15 cellular contexts compared by ENCODE assay signal in the genomic region with DNA sequence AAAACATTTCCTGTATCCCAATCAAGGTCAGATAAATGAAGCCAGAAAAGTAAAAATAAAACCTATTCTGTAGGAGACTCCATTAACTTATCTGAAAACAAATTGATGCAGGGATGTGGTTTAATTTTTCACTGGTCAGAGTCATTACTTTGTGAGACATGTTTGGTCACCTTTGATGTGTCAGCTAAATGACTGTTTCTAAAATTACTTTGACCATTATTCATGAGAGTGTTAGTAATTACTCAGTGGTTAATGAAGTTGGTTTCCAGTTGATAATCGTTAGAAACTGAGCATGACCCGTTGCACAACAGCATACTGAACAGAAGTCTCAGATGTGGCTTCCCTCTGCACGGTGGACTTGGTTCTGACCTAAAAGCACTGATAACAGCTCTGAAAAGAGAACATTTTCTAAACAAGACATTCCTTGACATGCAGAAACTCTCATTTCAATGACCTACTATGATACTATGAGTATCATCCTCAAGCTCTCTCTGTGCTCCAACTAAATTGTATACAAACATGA.
A peak's percentile ranks its signal among the peaks of the same experiment; 100 is the strongest.
DNase-seq lines count a peak whose midpoint lies in the region; ATAC-seq and TF ChIP-seq lines count a peak whose summit lies in the region.
"Had no signal": no experiment of that assay in that cellular context is flagged by ENCODE, and none has a peak within 500 bp of the region (broad histone marks: within the 10 kb centered on the region; RNA-seq: fewer than 3 reads in every experiment).

No MANE protein-coding gene starts in this region.

- no peak overlapping the region for H3K9ac ChIP-seq in MM.1S (ENCODE audit: low read length)

- no peak overlapping the region for H3K4me2 ChIP-seq in MM.1S (ENCODE audit: low read depth, low read length)
- H3K4me2 ChIP-seq: GM23338 had no signal

- H3K27ac ChIP-seq in MM.1S (ENCODE audit: low read length) (no peak overlapping the region), vagina (no peak overlapping the region)
- H3K27ac ChIP-seq: C4-2B had no signal

- TF ChIP-seq POLR2A in vagina (IDR thresholded peaks at IDR 0.05) = no peak

- H3K9me3 ChIP-seq in MM.1S (replicated peaks; ENCODE audit: insufficient read depth, low read length) (no peaks in the 10 kb centered on the region), vagina (no peaks in the 10 kb centered on the region)
- H3K9me3 ChIP-seq: BE2C had no signal

- ATAC-seq in HG03095 (IDR thresholded peaks at IDR 0.05; ENCODE audit: unreplicated experiment) = no peak
- no peak for ATAC-seq in SK-N-SH treated with all-trans-retinoic acid at 6 μM for 48 hours
- ATAC-seq: GM23338 had no signal

- H4K20me1 ChIP-seq in MM.1S (ENCODE audit: insufficient read depth, low read length) = no peaks in the 10 kb centered on the region

- H3K4me1 ChIP-seq in MM.1S (ENCODE audit: low read length) (0 out of 2 replicates have a peak, but pooled peaks cover 3% of the 10 kb centered on the region), vagina (no peaks in the 10 kb centered on the region)
- H3K4me1 ChIP-seq: BE2C had no signal

- no peaks in the 10 kb centered on the region for H3K36me3 ChIP-seq in MM.1S (replicated peaks; ENCODE audit: insufficient read depth, low read length)
- no peaks in the 10 kb centered on the region for H3K36me3 ChIP-seq in vagina
- H3K36me3 ChIP-seq: BE2C had no signal

- H3F3A ChIP-seq in MM.1S (ENCODE audit: insufficient read depth, low read length) = no peaks in the 10 kb centered on the region

- no peaks in the 10 kb centered on the region for H3K79me2 ChIP-seq in MM.1S (ENCODE audit: low read length)

- H3K4me3 ChIP-seq in MM.1S (ENCODE audit: low read length) = no peak overlapping the region
- no peak overlapping the region for H3K4me3 ChIP-seq in vagina
- H3K4me3 ChIP-seq: GM23338 had no signal

- no peak overlapping the region for H2AFZ ChIP-seq in MM.1S (ENCODE audit: low read length)
- H2AFZ ChIP-seq: GM23338 had no signal

- TF ChIP-seq CTCF in MM.1S (IDR thresholded peaks at IDR 0.05; ENCODE audit: low read length) = no peak
- TF ChIP-seq CTCF in vagina (IDR thresholded peaks at IDR 0.05) = no peak

- no peaks in the 10 kb centered on the region for H3K9me2 ChIP-seq in MM.1S (replicated peaks; ENCODE audit: insufficient read depth, low read length)

- H3K27me3 ChIP-seq in MM.1S (replicated peaks; ENCODE audit: insufficient read depth, low read length) (no peaks in the 10 kb centered on the region), vagina (no peaks in the 10 kb centered on the region)
- H3K27me3 ChIP-seq: BE2C had no signal

- DNase-seq in MM.1S (peak; percentile 7), NOMO-1 treated with DMSO at 0.1 percent for 48 hours (lab: John Stamatoyannopoulos, UW; ENCODE audit: unreplicated experiment) (peak; percentile 81), SW480 (ENCODE audit: low spot score) (peak; percentile 5), kidney glomerular epithelial cell (lab: John Stamatoyannopoulos, UW) (peak; percentile 18), epidermal melanocyte (ENCODE audit: insufficient read length, low spot score) (no peak), vagina (ENCODE audit: extremely low spot score in 2 of 2) (no peak)
- DNase-seq: BE2C; CD4-positive, alpha-beta memory T cell; DMS79; H7; IMR-90 had no signal

- intact Hi-C loops in vagina (cut with DNase I) = no loop called here

TF ChIP-seq in SK-N-SH treated with all-trans-retinoic acid at 6 μM for 48 hours, 23 proteins besides CTCF, POLR2A, EP300 and RAD21:
- TF ChIP-seq, protein P1, sequence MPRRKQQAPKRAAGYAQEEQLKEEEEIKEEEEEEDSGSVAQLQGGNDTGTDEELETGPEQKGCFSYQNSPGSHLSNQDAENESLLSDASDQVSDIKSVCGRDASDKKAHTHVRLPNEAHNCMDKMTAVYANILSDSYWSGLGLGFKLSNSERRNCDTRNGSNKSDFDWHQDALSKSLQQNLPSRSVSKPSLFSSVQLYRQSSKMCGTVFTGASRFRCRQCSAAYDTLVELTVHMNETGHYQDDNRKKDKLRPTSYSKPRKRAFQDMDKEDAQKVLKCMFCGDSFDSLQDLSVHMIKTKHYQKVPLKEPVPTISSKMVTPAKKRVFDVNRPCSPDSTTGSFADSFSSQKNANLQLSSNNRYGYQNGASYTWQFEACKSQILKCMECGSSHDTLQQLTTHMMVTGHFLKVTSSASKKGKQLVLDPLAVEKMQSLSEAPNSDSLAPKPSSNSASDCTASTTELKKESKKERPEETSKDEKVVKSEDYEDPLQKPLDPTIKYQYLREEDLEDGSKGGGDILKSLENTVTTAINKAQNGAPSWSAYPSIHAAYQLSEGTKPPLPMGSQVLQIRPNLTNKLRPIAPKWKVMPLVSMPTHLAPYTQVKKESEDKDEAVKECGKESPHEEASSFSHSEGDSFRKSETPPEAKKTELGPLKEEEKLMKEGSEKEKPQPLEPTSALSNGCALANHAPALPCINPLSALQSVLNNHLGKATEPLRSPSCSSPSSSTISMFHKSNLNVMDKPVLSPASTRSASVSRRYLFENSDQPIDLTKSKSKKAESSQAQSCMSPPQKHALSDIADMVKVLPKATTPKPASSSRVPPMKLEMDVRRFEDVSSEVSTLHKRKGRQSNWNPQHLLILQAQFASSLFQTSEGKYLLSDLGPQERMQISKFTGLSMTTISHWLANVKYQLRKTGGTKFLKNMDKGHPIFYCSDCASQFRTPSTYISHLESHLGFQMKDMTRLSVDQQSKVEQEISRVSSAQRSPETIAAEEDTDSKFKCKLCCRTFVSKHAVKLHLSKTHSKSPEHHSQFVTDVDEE (CRISPR knock-in tag; IDR thresholded peaks at IDR 0.05) = no peak
- no peak for TF ChIP-seq SNAI2 (CRISPR knock-in tag; IDR thresholded peaks at IDR 0.05)
- no peak for TF ChIP-seq ZFP3 (CRISPR knock-in tag; IDR thresholded peaks at IDR 0.05)
- no peak for TF ChIP-seq GLIS3 (CRISPR knock-in tag; IDR thresholded peaks at IDR 0.05)
- no peak for TF ChIP-seq OSR1 (CRISPR knock-in tag; IDR thresholded peaks at IDR 0.05)
- TF ChIP-seq ARNTL (CRISPR knock-in tag; IDR thresholded peaks at IDR 0.05; ENCODE audit: borderline replicate concordance, low read depth) = no peak
- TF ChIP-seq ZNF70 (CRISPR knock-in tag; IDR thresholded peaks at IDR 0.05) = no peak
- no peak for TF ChIP-seq CREB5 (CRISPR knock-in tag; IDR thresholded peaks at IDR 0.05; ENCODE audit: low read depth)
- TF ChIP-seq CSDC2 (CRISPR knock-in tag; IDR thresholded peaks at IDR 0.05) = no peak
- no peak for TF ChIP-seq TOX (CRISPR knock-in tag; IDR thresholded peaks at IDR 0.05; ENCODE audit: borderline replicate concordance)

Comparison
In these comparisons a context has a peak if more than half of its experiments do, and no peak if none do; other contexts are left out.
1. DNase-seq: peak in MM.1S (single experiment), NOMO-1 treated with DMSO at 0.1 percent for 48 hours (single experiment), SW480 (single experiment) and kidney glomerular epithelial cell (single experiment); none in epidermal melanocyte (single experiment) and vagina (0 of 2).